Comparison of ENCODE assay signal across 1 cellular context in the genomic region with DNA sequence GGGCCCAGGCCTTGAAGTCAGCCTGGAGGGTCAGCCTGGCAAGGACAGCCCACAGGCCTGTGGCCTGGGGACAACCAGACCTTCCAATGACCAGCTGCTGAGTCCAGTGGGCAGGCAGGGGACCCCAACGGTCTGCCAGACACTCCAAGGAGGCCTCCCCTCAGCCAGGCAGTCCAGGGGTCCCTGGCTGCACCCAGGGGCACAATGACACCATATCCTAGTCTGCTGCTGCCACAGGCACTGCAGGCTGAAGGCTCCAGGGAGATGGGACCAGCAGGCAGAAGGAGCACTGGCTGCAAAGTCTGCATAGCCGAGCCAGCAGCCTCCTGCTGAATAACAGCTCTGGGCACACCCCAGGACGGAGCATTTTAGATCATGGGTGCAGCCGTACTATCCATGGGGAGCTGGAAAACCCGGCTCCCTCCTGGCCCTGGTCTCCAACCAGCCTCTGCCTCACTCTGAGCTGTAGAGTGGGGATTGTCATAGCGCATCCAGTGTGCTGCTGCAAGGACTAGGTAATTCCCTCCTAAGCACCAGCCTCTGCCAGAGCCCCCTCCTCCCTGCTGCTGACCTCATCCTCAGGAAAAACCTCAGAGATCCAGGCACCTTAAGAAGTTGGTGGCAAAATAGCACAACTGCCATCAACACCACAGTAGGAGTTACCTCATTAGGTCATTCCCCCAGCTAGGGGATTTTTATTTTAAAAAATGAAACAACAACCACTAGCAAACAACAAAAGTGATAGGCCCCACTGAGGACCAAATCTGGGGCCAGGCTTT.
A peak's percentile ranks its signal among the peaks of the same experiment; 100 is the strongest.
TF ChIP-seq lines count a peak whose summit lies in the region.

No MANE protein-coding gene starts in this region.

TF ChIP-seq in K562, 482 proteins besides CTCF, POLR2A, EP300 and RAD21 (continued from another document and continues in another):
- TF ChIP-seq, protein P1, sequence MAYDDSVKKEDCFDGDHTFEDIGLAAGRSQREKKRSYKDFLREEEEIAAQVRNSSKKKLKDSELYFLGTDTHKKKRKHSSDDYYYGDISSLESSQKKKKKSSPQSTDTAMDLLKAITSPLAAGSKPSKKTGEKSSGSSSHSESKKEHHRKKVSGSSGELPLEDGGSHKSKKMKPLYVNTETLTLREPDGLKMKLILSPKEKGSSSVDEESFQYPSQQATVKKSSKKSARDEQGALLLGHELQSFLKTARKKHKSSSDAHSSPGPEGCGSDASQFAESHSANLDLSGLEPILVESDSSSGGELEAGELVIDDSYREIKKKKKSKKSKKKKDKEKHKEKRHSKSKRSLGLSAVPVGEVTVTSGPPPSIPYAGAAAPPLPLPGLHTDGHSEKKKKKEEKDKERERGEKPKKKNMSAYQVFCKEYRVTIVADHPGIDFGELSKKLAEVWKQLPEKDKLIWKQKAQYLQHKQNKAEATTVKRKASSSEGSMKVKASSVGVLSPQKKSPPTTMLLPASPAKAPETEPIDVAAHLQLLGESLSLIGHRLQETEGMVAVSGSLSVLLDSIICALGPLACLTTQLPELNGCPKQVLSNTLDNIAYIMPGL (CRISPR knock-in tag; IDR thresholded peaks at IDR 0.05), result no peak
- TF ChIP-seq IFI16 (CRISPR knock-in tag; IDR thresholded peaks at IDR 0.05) (no peak), SMARCA5 (IDR thresholded peaks at IDR 0.05) (no peak), DNMT1 (IDR thresholded peaks at IDR 0.05) (no peak), ZNF695 (CRISPR knock-in tag; IDR thresholded peaks at IDR 0.05) (no peak), ZNF75A (CRISPR knock-in tag; IDR thresholded peaks at IDR 0.05) (no peak), CCAR2 (IDR thresholded peaks at IDR 0.05; ENCODE audit: low read depth, low read length) (no peak), MEIS2 (IDR thresholded peaks at IDR 0.05; ENCODE audit: partially characterized antibody) (no peak), ZBTB1 (CRISPR knock-in tag; IDR thresholded peaks at IDR 0.05; ENCODE audit: borderline replicate concordance, low read depth) (no peak), HDAC3 (IDR thresholded peaks at IDR 0.05; ENCODE audit: borderline replicate concordance, partially characterized antibody) (no peak), NRF1 (conservative IDR thresholded peaks at IDR 0.05 in 1 of 2, IDR thresholded peaks at IDR 0.05 in 1 of 2) (peak in 1 of 2 experiments; percentile 12; a peak in 1 of 4 replicates), CBX8 (IDR thresholded peaks at IDR 0.05; ENCODE audit: borderline replicate concordance, extremely low read depth, low read depth, low read length, poor library complexity, severe bottlenecking) (no peak), ATF7 (IDR thresholded peaks at IDR 0.05) (peak; percentile 23; the same call in 1 of the 2 replicates), STAT5A (IDR thresholded peaks at IDR 0.05; ENCODE audit: borderline replicate concordance, low read length) (no peak), KLF6 (CRISPR knock-in tag; IDR thresholded peaks at IDR 0.05; ENCODE audit: borderline replicate concordance) (no peak; the same call in 1 of the 2 replicates), RBM34 (IDR thresholded peaks at IDR 0.05; ENCODE audit: borderline replicate concordance, insufficient read depth, low read length) (no peak), ZNF431 (CRISPR knock-in tag; IDR thresholded peaks at IDR 0.05) (no peak), HIVEP1 (CRISPR knock-in tag; IDR thresholded peaks at IDR 0.05) (peak; percentile 8; the same call in 1 of the 2 replicates), DMBX1 (CRISPR knock-in tag; IDR thresholded peaks at IDR 0.05; ENCODE audit: borderline replicate concordance) (no peak), PHB2 (IDR thresholded peaks at IDR 0.05; ENCODE audit: low read depth) (no peak), DACH1 (IDR thresholded peaks at IDR 0.05; ENCODE audit: partially characterized antibody) (no peak), MAFG (tag; conservative IDR thresholded peaks at IDR 0.05) (no peak), KDM5B (IDR thresholded peaks at IDR 0.05; ENCODE audit: insufficient replicate concordance, low read depth, low read length) (no peak), ZNF717 (CRISPR knock-in tag; IDR thresholded peaks at IDR 0.05) (no peak), MYBL2 (IDR thresholded peaks at IDR 0.05; ENCODE audit: low read depth) (no peak), MYBL2 (CRISPR knock-in tag; IDR thresholded peaks at IDR 0.05; ENCODE audit: borderline replicate concordance) (no peak), ZNF197 (CRISPR knock-in tag; IDR thresholded peaks at IDR 0.05; ENCODE audit: low read depth) (0 out of 2 replicates have a peak, but pooled peaks have one; percentile 3), TBL1XR1 (IDR thresholded peaks at IDR 0.05; ENCODE audit: low read length in 2 of 2) (no peak), SNRNP70 (optimal IDR thresholded peaks at IDR 0.05; ENCODE audit: low read depth, low read length) (no peak), CHD4 (IDR thresholded peaks at IDR 0.05; ENCODE audit: insufficient read depth, insufficient replicate concordance, low read depth, low read length, poor library complexity, severe bottlenecking) (no peak), POLR2B (IDR thresholded peaks at IDR 0.05; ENCODE audit: low read depth, partially characterized antibody) (no peak), PTTG1 (tag; IDR thresholded peaks at IDR 0.05; ENCODE audit: low read depth) (no peak)
- TF ChIP-seq, protein P2, sequence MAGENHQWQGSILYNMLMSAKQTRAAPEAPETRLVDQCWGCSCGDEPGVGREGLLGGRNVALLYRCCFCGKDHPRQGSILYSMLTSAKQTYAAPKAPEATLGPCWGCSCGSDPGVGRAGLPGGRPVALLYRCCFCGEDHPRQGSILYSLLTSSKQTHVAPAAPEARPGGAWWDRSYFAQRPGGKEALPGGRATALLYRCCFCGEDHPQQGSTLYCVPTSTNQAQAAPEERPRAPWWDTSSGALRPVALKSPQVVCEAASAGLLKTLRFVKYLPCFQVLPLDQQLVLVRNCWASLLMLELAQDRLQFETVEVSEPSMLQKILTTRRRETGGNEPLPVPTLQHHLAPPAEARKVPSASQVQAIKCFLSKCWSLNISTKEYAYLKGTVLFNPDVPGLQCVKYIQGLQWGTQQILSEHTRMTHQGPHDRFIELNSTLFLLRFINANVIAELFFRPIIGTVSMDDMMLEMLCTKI (IDR thresholded peaks at IDR 0.05; ENCODE audit: partially characterized antibody), result no peak
- TF ChIP-seq, protein P3, sequence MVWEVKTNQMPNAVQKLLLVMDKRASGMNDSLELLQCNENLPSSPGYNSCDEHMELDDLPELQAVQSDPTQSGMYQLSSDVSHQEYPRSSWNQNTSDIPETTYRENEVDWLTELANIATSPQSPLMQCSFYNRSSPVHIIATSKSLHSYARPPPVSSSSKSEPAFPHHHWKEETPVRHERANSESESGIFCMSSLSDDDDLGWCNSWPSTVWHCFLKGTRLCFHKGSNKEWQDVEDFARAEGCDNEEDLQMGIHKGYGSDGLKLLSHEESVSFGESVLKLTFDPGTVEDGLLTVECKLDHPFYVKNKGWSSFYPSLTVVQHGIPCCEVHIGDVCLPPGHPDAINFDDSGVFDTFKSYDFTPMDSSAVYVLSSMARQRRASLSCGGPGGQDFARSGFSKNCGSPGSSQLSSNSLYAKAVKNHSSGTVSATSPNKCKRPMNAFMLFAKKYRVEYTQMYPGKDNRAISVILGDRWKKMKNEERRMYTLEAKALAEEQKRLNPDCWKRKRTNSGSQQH (CRISPR knock-in tag; IDR thresholded peaks at IDR 0.05), result no peak
- TF ChIP-seq, protein P4, sequence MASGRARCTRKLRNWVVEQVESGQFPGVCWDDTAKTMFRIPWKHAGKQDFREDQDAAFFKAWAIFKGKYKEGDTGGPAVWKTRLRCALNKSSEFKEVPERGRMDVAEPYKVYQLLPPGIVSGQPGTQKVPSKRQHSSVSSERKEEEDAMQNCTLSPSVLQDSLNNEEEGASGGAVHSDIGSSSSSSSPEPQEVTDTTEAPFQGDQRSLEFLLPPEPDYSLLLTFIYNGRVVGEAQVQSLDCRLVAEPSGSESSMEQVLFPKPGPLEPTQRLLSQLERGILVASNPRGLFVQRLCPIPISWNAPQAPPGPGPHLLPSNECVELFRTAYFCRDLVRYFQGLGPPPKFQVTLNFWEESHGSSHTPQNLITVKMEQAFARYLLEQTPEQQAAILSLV (tag; IDR thresholded peaks at IDR 0.05), result no peak
- TF ChIP-seq, protein P5, sequence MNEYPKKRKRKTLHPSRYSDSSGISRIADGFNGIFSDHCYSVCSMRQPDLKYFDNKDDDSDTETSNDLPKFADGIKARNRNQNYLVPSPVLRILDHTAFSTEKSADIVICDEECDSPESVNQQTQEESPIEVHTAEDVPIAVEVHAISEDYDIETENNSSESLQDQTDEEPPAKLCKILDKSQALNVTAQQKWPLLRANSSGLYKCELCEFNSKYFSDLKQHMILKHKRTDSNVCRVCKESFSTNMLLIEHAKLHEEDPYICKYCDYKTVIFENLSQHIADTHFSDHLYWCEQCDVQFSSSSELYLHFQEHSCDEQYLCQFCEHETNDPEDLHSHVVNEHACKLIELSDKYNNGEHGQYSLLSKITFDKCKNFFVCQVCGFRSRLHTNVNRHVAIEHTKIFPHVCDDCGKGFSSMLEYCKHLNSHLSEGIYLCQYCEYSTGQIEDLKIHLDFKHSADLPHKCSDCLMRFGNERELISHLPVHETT (CRISPR knock-in tag; conservative IDR thresholded peaks at IDR 0.05 in 1 of 2, IDR thresholded peaks at IDR 0.05 in 1 of 2), result 0 out of 4 replicates have a peak, but pooled peaks of 1 of the 2 experiments have one; percentile 8
- TF ChIP-seq, protein P6, sequence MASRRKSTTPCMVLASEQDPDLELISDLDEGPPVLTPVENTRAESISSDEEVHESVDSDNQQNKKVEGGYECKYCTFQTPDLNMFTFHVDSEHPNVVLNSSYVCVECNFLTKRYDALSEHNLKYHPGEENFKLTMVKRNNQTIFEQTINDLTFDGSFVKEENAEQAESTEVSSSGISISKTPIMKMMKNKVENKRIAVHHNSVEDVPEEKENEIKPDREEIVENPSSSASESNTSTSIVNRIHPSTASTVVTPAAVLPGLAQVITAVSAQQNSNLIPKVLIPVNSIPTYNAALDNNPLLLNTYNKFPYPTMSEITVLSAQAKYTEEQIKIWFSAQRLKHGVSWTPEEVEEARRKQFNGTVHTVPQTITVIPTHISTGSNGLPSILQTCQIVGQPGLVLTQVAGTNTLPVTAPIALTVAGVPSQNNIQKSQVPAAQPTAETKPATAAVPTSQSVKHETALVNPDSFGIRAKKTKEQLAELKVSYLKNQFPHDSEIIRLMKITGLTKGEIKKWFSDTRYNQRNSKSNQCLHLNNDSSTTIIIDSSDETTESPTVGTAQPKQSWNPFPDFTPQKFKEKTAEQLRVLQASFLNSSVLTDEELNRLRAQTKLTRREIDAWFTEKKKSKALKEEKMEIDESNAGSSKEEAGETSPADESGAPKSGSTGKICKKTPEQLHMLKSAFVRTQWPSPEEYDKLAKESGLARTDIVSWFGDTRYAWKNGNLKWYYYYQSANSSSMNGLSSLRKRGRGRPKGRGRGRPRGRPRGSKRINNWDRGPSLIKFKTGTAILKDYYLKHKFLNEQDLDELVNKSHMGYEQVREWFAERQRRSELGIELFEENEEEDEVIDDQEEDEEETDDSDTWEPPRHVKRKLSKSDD (conservative IDR thresholded peaks at IDR 0.05; ENCODE audit: low read length), result no peak
- TF ChIP-seq, protein P7, sequence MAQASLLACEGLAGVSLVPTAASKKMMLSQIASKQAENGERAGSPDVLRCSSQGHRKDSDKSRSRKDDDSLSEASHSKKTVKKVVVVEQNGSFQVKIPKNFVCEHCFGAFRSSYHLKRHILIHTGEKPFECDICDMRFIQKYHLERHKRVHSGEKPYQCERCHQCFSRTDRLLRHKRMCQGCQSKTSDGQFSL (CRISPR knock-in tag; IDR thresholded peaks at IDR 0.05), result no peak
- TF ChIP-seq, protein P7 (tag; IDR thresholded peaks at IDR 0.05), result 0 out of 4 replicates have a peak, but pooled peaks of 1 of the 2 experiments have one; percentile 9
- TF ChIP-seq, protein P8, sequence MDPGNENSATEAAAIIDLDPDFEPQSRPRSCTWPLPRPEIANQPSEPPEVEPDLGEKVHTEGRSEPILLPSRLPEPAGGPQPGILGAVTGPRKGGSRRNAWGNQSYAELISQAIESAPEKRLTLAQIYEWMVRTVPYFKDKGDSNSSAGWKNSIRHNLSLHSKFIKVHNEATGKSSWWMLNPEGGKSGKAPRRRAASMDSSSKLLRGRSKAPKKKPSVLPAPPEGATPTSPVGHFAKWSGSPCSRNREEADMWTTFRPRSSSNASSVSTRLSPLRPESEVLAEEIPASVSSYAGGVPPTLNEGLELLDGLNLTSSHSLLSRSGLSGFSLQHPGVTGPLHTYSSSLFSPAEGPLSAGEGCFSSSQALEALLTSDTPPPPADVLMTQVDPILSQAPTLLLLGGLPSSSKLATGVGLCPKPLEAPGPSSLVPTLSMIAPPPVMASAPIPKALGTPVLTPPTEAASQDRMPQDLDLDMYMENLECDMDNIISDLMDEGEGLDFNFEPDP (CRISPR knock-in tag; IDR thresholded peaks at IDR 0.05), result no peak
- TF ChIP-seq, protein P9, sequence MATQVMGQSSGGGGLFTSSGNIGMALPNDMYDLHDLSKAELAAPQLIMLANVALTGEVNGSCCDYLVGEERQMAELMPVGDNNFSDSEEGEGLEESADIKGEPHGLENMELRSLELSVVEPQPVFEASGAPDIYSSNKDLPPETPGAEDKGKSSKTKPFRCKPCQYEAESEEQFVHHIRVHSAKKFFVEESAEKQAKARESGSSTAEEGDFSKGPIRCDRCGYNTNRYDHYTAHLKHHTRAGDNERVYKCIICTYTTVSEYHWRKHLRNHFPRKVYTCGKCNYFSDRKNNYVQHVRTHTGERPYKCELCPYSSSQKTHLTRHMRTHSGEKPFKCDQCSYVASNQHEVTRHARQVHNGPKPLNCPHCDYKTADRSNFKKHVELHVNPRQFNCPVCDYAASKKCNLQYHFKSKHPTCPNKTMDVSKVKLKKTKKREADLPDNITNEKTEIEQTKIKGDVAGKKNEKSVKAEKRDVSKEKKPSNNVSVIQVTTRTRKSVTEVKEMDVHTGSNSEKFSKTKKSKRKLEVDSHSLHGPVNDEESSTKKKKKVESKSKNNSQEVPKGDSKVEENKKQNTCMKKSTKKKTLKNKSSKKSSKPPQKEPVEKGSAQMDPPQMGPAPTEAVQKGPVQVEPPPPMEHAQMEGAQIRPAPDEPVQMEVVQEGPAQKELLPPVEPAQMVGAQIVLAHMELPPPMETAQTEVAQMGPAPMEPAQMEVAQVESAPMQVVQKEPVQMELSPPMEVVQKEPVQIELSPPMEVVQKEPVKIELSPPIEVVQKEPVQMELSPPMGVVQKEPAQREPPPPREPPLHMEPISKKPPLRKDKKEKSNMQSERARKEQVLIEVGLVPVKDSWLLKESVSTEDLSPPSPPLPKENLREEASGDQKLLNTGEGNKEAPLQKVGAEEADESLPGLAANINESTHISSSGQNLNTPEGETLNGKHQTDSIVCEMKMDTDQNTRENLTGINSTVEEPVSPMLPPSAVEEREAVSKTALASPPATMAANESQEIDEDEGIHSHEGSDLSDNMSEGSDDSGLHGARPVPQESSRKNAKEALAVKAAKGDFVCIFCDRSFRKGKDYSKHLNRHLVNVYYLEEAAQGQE (CRISPR knock-in tag; IDR thresholded peaks at IDR 0.05; ENCODE audit: low read depth), result no peak
- TF ChIP-seq, protein P10, sequence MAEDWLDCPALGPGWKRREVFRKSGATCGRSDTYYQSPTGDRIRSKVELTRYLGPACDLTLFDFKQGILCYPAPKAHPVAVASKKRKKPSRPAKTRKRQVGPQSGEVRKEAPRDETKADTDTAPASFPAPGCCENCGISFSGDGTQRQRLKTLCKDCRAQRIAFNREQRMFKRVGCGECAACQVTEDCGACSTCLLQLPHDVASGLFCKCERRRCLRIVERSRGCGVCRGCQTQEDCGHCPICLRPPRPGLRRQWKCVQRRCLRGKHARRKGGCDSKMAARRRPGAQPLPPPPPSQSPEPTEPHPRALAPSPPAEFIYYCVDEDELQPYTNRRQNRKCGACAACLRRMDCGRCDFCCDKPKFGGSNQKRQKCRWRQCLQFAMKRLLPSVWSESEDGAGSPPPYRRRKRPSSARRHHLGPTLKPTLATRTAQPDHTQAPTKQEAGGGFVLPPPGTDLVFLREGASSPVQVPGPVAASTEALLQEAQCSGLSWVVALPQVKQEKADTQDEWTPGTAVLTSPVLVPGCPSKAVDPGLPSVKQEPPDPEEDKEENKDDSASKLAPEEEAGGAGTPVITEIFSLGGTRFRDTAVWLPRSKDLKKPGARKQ (CRISPR knock-in tag; IDR thresholded peaks at IDR 0.05), result no peak
